Comparison of ENCODE assay signal across 10 cellular contexts in genomic region chr7:66626236-66626957, GRCh38. TPM values are rescaled to one million over a fixed set of nuclear protein-coding genes. Genes with fewer than 3 reads are reported as not detected.
DNase-seq lines count a peak whose midpoint lies in the region; ATAC-seq and TF ChIP-seq lines count a peak whose summit lies in the region.
"Had no signal": no experiment of that assay in that cellular context is flagged by ENCODE, and none has a peak within 500 bp of the region (broad histone marks: within the 10 kb centered on the region; RNA-seq: fewer than 3 reads in every experiment).

No MANE protein-coding gene starts in this region.

- no peak overlapping the region for H3K4me3 ChIP-seq in CD4-positive, CD25-positive, alpha-beta regulatory T cell (ENCODE audit: low read depth, low read length)
- H3K4me3 ChIP-seq in osteoblast (ENCODE audit: insufficient read depth, low read length), result no peak overlapping the region

- peaks cover 9 to 25% (median 17%) of the 10 kb centered on the region in 4 donors for H3K4me1 Mint-ChIP-seq in CD4-positive, CD25-positive, alpha-beta regulatory T cell
- peaks cover 22 to 23% (median 23%) of the 10 kb centered on the region in 3 donors for H3K4me1 Mint-ChIP-seq in IgD-negative memory B cell

- H3K27ac ChIP-seq in CD4-positive, CD25-positive, alpha-beta regulatory T cell (ENCODE audit: insufficient read depth, low read length, poor library complexity, severe bottlenecking), result no peak overlapping the region
- peak overlapping the region; percentile 42 for H3K27ac ChIP-seq in osteoblast (ENCODE audit: low read depth, low read length)

- peaks cover 14% of the 10 kb centered on the region for H3K27me3 Mint-ChIP-seq in CD4-positive, CD25-positive, alpha-beta regulatory T cell
- H3K27me3 Mint-ChIP-seq in IgD-negative memory B cell, result no peaks in the 10 kb centered on the region
- H3K27me3 Mint-ChIP-seq: activated T-cell treated with anti-CD3 and anti-CD28 coated beads, Interleukin-2, amount 50 U/mL, for 24 hours had no signal

- no peak for DNase-seq in CD4-positive, CD25-positive, alpha-beta regulatory T cell
- DNase-seq in fibroblast of gingiva (ENCODE audit: low read depth) (peak; percentile 71), osteoblast (ENCODE audit: insufficient read length, low spot score, missing footprints) (peak; percentile 58), COLO668 (lab: John Stamatoyannopoulos, UW; ENCODE audit: unreplicated experiment) (no peak), NCI-H1417 treated with DMSO at 0.1 percent for 48 hours (lab: John Stamatoyannopoulos, UW) (no peak), iPS-NIHi7 (ENCODE audit: extremely low spot score) (no peak)
- DNase-seq: activated T-cell treated with anti-CD3 and anti-CD28 coated beads, Interleukin-2, amount 50 U/mL, for 24 hours; right cardiac atrium had no signal

- H3K4me1 ChIP-seq in CD4-positive, CD25-positive, alpha-beta regulatory T cell (ENCODE audit: control insufficient read depth, insufficient read depth, low read length, poor library complexity, severe bottlenecking), result peaks cover 28% of the 10 kb centered on the region
- peaks cover 27% of the 10 kb centered on the region for H3K4me1 ChIP-seq in osteoblast (ENCODE audit: insufficient read depth, low read length)

- H3K9me3 Mint-ChIP-seq in CD4-positive, CD25-positive, alpha-beta regulatory T cell, result no peaks in the 10 kb centered on the region
- no peaks in the 10 kb centered on the region for H3K9me3 Mint-ChIP-seq in IgD-negative memory B cell
- H3K9me3 Mint-ChIP-seq: activated T-cell treated with anti-CD3 and anti-CD28 coated beads, Interleukin-2, amount 50 U/mL, for 24 hours had no signal

- no peaks in the 10 kb centered on the region for H3K36me3 ChIP-seq in CD4-positive, CD25-positive, alpha-beta regulatory T cell (ENCODE audit: control insufficient read depth, insufficient read depth, low read length)
- H3K36me3 ChIP-seq in osteoblast (ENCODE audit: insufficient read depth, low read length), result peaks cover 3% of the 10 kb centered on the region

- no peaks in the 10 kb centered on the region for H3K9me3 ChIP-seq in CD4-positive, CD25-positive, alpha-beta regulatory T cell (ENCODE audit: control insufficient read depth in 2 of 2, low read length in 2 of 2)
- no peaks in the 10 kb centered on the region for H3K9me3 ChIP-seq in osteoblast (ENCODE audit: low read depth, low read length)

- TF ChIP-seq CTCF in osteoblast (IDR thresholded peaks at IDR 0.05; ENCODE audit: extremely low read depth, low read depth, low read length), result no peak

- no peak for ATAC-seq in CD4-positive, CD25-positive, alpha-beta regulatory T cell (ENCODE audit: low read depth in 2 of 2)
- ATAC-seq in GM19395 (IDR thresholded peaks at IDR 0.05; ENCODE audit: unreplicated experiment), result no peak
- ATAC-seq: right cardiac atrium had no signal

- peak overlapping the region; percentile 80 to 91 (median 82) for H3K4me3 Mint-ChIP-seq in CD4-positive, CD25-positive, alpha-beta regulatory T cell
- peak overlapping the region; percentile 90 to 96 (median 92) for H3K4me3 Mint-ChIP-seq in IgD-negative memory B cell

- no peak overlapping the region for H3K27ac Mint-ChIP-seq in CD4-positive, CD25-positive, alpha-beta regulatory T cell
- H3K27ac Mint-ChIP-seq in IgD-negative memory B cell, result peak overlapping the region in 2 of 3 donors; percentile 80 to 86
- H3K27ac Mint-ChIP-seq: activated T-cell treated with anti-CD3 and anti-CD28 coated beads, Interleukin-2, amount 50 U/mL, for 24 hours had no signal

- no peaks in the 10 kb centered on the region for H3K27me3 ChIP-seq in CD4-positive, CD25-positive, alpha-beta regulatory T cell (ENCODE audit: control insufficient read depth, insufficient read depth, low read length)
- H3K27me3 ChIP-seq in osteoblast (ENCODE audit: insufficient read depth, low read length), result no peaks in the 10 kb centered on the region

- no peak overlapping the region for H2AFZ ChIP-seq in osteoblast (ENCODE audit: low read length)

- H4K20me1 ChIP-seq in osteoblast (ENCODE audit: insufficient read depth, low read length), result no peaks in the 10 kb centered on the region

- no peaks in the 10 kb centered on the region for H3K36me3 Mint-ChIP-seq in CD4-positive, CD25-positive, alpha-beta regulatory T cell
- no peaks in the 10 kb centered on the region for H3K36me3 Mint-ChIP-seq in IgD-negative memory B cell

- no peak overlapping the region for H3K4me2 ChIP-seq in osteoblast (ENCODE audit: insufficient read depth, low read length)

- peaks cover 22% of the 10 kb centered on the region for H3K79me2 ChIP-seq in osteoblast (ENCODE audit: insufficient read depth, low read length)

RNA-seq across cellular contexts. Expression of gene KCTD7, which starts 2.3 kb away (rescaled TPM):
- 36.0 TPM for total RNA-seq in CD4-positive, CD25-positive, alpha-beta regulatory T cell
- 10 to 100 TPM; 13.9 to 17.5 (median 16.4) TPM for polyA plus RNA-seq in CD4-positive, CD25-positive, alpha-beta regulatory T cell
- 15.7 TPM for polyA plus RNA-seq in IgD-negative memory B cell
- 14.8 and 17.7 TPM in 2 replicates for total RNA-seq in osteoblast

Comparison
In these comparisons a context has a peak if more than half of its experiments do, and no peak if none do; other contexts are left out.
1. DNase-seq: peak in fibroblast of gingiva (single experiment) and osteoblast (single experiment); none in CD4-positive, CD25-positive, alpha-beta regulatory T cell (0 of 3), COLO668 (single experiment), NCI-H1417 treated with DMSO at 0.1 percent for 48 hours (single experiment) and iPS-NIHi7 (single experiment).
2. H3K27ac Mint-ChIP-seq: peak in IgD-negative memory B cell (2 of 3); none in CD4-positive, CD25-positive, alpha-beta regulatory T cell (0 of 3).